Comparison of ENCODE assay signal across 20 cellular contexts in genomic region chr12:84492381-84492883, GRCh38.
"Had no signal": no experiment of that assay in that cellular context is flagged by ENCODE, and none has a peak within 500 bp of the region (broad histone marks: within the 10 kb centered on the region; RNA-seq: fewer than 3 reads in every experiment).

No MANE protein-coding gene starts in this region.

- H3K9me3 Mint-ChIP-seq: activated naive CD4-positive, alpha-beta T cell treated with anti-CD3 and anti-CD28 coated beads, Interleukin-2, amount 50 U/mL, for 72 hours; activated T-helper 1 cell treated with anti-CD3 and anti-CD28 coated beads, Interleukin-12 subunit alpha, Interleukin-12 subunit beta, Interleukin-2, Interleukin-4 antibody, amounts not matched to agents 30 ng/mL and 10 ng/mL and 1 ng/mL, durations not matched to agents 14 hours and 24 hours and 36 hours; dendritic cell treated with granulocyte-macrophage colony-stimulating factor and Interleukin-4, amounts not matched to agents 40 ng/mL and 50 ng/mL, for 4 days; stimulated activated memory B cell treated with anti-CD40 and anti-IgM and Interleukin-4, amounts not matched to agents 10 μg/mL and 1 μg/mL and 100 μg/mL, for 72 hours had no signal

- H3K9me3 ChIP-seq: esophagus muscularis mucosa, sigmoid colon, spleen, thoracic aorta had no signal

- H3K4me1 Mint-ChIP-seq: activated CD4-positive, alpha-beta T cell treated with anti-CD3 and anti-CD28 coated beads for 36 hours; naive thymus-derived CD8-positive, alpha-beta T cell; stimulated activated memory B cell treated with anti-CD40 and anti-IgM and Interleukin-4, amounts not matched to agents 10 μg/mL and 1 μg/mL and 100 μg/mL, for 72 hours had no signal

- H3K27ac Mint-ChIP-seq: activated CD4-positive, alpha-beta T cell treated with anti-CD3 and anti-CD28 coated beads for 36 hours; activated naive CD4-positive, alpha-beta T cell treated with anti-CD3 and anti-CD28 coated beads, Interleukin-2, amount 50 U/mL, for 72 hours; activated T-helper 1 cell treated with anti-CD3 and anti-CD28 coated beads, Interleukin-12 subunit alpha, Interleukin-12 subunit beta, Interleukin-2, Interleukin-4 antibody, amounts not matched to agents 30 ng/mL and 10 ng/mL and 1 ng/mL, durations not matched to agents 14 hours and 24 hours and 36 hours; dendritic cell treated with granulocyte-macrophage colony-stimulating factor and Interleukin-4, amounts not matched to agents 40 ng/mL and 50 ng/mL, for 4 days; stimulated activated memory B cell treated with anti-CD40 and anti-IgM and Interleukin-4, amounts not matched to agents 10 μg/mL and 1 μg/mL and 100 μg/mL, for 72 hours had no signal

- H3K27me3 ChIP-seq: cardiac muscle cell, esophagus muscularis mucosa, sigmoid colon, spleen had no signal

- H3K4me3 Mint-ChIP-seq: activated CD4-positive, alpha-beta T cell treated with anti-CD3 and anti-CD28 coated beads for 36 hours; activated T-helper 1 cell treated with anti-CD3 and anti-CD28 coated beads, Interleukin-12 subunit alpha, Interleukin-12 subunit beta, Interleukin-2, Interleukin-4 antibody, amounts not matched to agents 30 ng/mL and 10 ng/mL and 1 ng/mL, durations not matched to agents 14 hours and 24 hours and 36 hours; dendritic cell treated with granulocyte-macrophage colony-stimulating factor and Interleukin-4, amounts not matched to agents 40 ng/mL and 50 ng/mL, for 4 days; naive thymus-derived CD8-positive, alpha-beta T cell; stimulated activated memory B cell treated with anti-CD40 and anti-IgM and Interleukin-4, amounts not matched to agents 10 μg/mL and 1 μg/mL and 100 μg/mL, for 72 hours had no signal

- H3K4me1 ChIP-seq: esophagus muscularis mucosa, parathyroid adenoma, sigmoid colon, spleen had no signal

- ATAC-seq: activated CD4-positive, alpha-beta T cell treated with anti-CD3 and anti-CD28 coated beads for 36 hours; activated naive CD4-positive, alpha-beta T cell treated with anti-CD3 and anti-CD28 coated beads, Interleukin-2, amount 50 U/mL, for 72 hours; left cardiac atrium; naive thymus-derived CD8-positive, alpha-beta T cell; stimulated activated memory B cell treated with anti-CD40 and anti-IgM and Interleukin-4, amounts not matched to agents 10 μg/mL and 1 μg/mL and 100 μg/mL, for 72 hours had no signal

- H3K36me3 ChIP-seq: cardiac muscle cell, esophagus muscularis mucosa, sigmoid colon, spleen, thoracic aorta, WERI-Rb-1 had no signal

- H3K36me3 Mint-ChIP-seq: activated naive CD4-positive, alpha-beta T cell treated with anti-CD3 and anti-CD28 coated beads, Interleukin-2, amount 50 U/mL, for 72 hours; naive thymus-derived CD8-positive, alpha-beta T cell; stimulated activated memory B cell treated with anti-CD40 and anti-IgM and Interleukin-4, amounts not matched to agents 10 μg/mL and 1 μg/mL and 100 μg/mL, for 72 hours had no signal

- H3K27me3 Mint-ChIP-seq: activated CD4-positive, alpha-beta T cell treated with anti-CD3 and anti-CD28 coated beads for 36 hours; dendritic cell treated with granulocyte-macrophage colony-stimulating factor and Interleukin-4, amounts not matched to agents 40 ng/mL and 50 ng/mL, for 4 days; naive thymus-derived CD8-positive, alpha-beta T cell; stimulated activated memory B cell treated with anti-CD40 and anti-IgM and Interleukin-4, amounts not matched to agents 10 μg/mL and 1 μg/mL and 100 μg/mL, for 72 hours had no signal

- H3K27ac ChIP-seq: cardiac muscle cell, esophagus muscularis mucosa, parathyroid adenoma, sigmoid colon, spleen, thoracic aorta, WERI-Rb-1 had no signal

- DNase-seq: activated CD4-positive, alpha-beta T cell treated with anti-CD3 and anti-CD28 coated beads for 36 hours; activated CD4-positive, alpha-beta T cell treated with anti-CD3 and anti-CD28 coated beads, Interleukin-2, amount 50 U/mL, for 48 hours; activated gamma-delta T cell treated with Interleukin-2 at 50 U/mL for 16 hours; amniotic stem cell; effector CD8-positive, alpha-beta T cell; left cardiac atrium; mesenchymal stem cell; naive thymus-derived CD8-positive, alpha-beta T cell; sigmoid colon; spleen; stimulated activated CD4-positive, alpha-beta T cell treated with anti-CD3 and anti-CD28 coated beads, Interleukin-4, amount 100 ng/mL, for 4 hours; WERI-Rb-1 had no signal

- H3K4me3 ChIP-seq: cardiac muscle cell, esophagus muscularis mucosa, sigmoid colon, spleen, thoracic aorta had no signal
